ENCODE assay signal across 11 cellular contexts in the genomic region with DNA sequence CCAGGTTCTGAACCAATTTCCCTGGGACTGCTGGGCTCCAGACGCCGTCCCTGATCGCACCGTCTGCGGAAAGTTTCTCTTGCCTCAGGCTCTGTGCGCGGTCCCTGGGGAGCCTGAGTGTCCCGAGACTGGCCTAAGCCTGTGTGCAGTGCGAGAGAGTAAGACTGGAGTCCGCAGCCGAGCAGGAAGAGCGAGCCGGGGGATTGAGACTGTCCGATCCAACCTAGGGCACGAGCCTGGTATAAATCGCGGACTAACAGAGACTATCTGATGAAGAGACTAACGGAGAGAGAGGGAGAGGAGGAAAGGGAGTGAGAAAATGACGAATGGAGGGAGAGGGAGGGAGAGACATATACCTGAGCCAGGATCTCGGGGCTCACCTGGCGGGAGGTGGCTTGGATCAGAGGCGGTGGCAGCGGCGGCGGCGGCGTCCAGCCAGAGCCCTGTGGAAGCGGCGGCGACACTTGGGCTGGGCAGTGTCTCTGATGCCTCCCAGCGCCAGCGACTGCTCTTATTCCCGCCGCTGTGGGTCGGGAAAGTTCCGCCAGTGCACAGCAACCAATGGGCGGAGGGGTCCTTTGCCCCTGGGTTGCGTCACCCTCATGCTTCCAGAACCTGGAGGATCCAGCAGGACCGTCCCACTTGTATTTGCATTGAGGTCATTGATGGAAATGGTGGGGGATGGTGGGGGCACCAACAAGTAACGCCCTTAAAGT. TPM values are rescaled to one million over a fixed set of nuclear protein-coding genes. Genes with fewer than 3 reads are reported as not detected.
DNase-seq lines count a peak whose midpoint lies in the region; ATAC-seq, FAIRE-seq and TF ChIP-seq lines count a peak whose summit lies in the region.
"Had no signal": no experiment of that assay in that cellular context is flagged by ENCODE, and none has a peak within 500 bp of the region (broad histone marks: within the 10 kb centered on the region; RNA-seq: fewer than 3 reads in every experiment).

A gene with protein sequence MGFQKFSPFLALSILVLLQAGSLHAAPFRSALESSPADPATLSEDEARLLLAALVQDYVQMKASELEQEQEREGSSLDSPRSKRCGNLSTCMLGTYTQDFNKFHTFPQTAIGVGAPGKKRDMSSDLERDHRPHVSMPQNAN (minus strand): TSS at position 487 of the 716 bp plus-strand sequence. CDS start 1,159 bp downstream, outside the sequence.

- TF ChIP-seq POLR2A in A549 (IDR thresholded peaks at IDR 0.05; ENCODE audit: low read length), result no peak

- FAIRE-seq in A549 (lab: Jason Lieb, UNC), result no peak

- BruUV-seq in Caco-2 (replicated peaks; lab: Mats Ljungman, UMichigan), result no TSS peak

- peak within 1 kb of the TSS; percentile 53 for H3K4me2 ChIP-seq in A549

- POLR2A ChIA-PET in A549 (lab: Yijun Ruan, JAX), result no interaction called here
- POLR2A ChIA-PET in Caco-2 (lab: Charles Lee), result no interaction called here

- H3K4me1 Mint-ChIP-seq in Caco-2 (ENCODE audit: low read depth, unreplicated experiment), result no peaks in the 10 kb centered on the region
- peaks cover 32% of the 10 kb centered on the region for H3K4me1 Mint-ChIP-seq in activated naive CD8-positive, alpha-beta T cell (ENCODE audit: low read depth)

- no peak within 1 kb of the TSS for H3K27ac Mint-ChIP-seq in Caco-2 (ENCODE audit: unreplicated experiment)
- no peak within 1 kb of the TSS for H3K27ac Mint-ChIP-seq in activated naive CD8-positive, alpha-beta T cell

- peaks cover 1% of the 10 kb centered on the region for H3K27me3 ChIP-seq in Caco-2 (replicated peaks; ENCODE audit: control insufficient read depth, insufficient read depth, low read length)
- H3K27me3 ChIP-seq in ascending aorta, result peaks cover 10% of the 10 kb centered on the region

- no peak for DNase-seq in A549 (ENCODE audit: low read depth in 1 of 2, low spot score in 1 of 2)
- DNase-seq in Caco-2, result no peak
- DNase-seq in left lobe of liver (ENCODE audit: low spot score), result no peak
- DNase-seq in HCEC 1CT, result no peak
- no peak for DNase-seq in ascending aorta (ENCODE audit: low spot score in 2 of 2)
- DNase-seq: NCI-H1105 treated with DMSO at 0.1 percent for 48 hours had no signal

- H3K4me3 ChIP-seq in A549 (no peak within 1 kb of the TSS), Caco-2 (ENCODE audit: low read depth, low read length) (no peak within 1 kb of the TSS), ascending aorta (peak within 1 kb of the TSS in 1 of 2 donors; percentile 51)

- peak within 1 kb of the TSS; percentile 47 for H3K4me3 Mint-ChIP-seq in Caco-2 (ENCODE audit: unreplicated experiment)
- peak within 1 kb of the TSS; percentile 82 for H3K4me3 Mint-ChIP-seq in activated naive CD8-positive, alpha-beta T cell

- H3K27me3 Mint-ChIP-seq in Caco-2 (ENCODE audit: insufficient read depth, unreplicated experiment), result peaks cover 24% of the 10 kb centered on the region
- peaks cover 42% of the 10 kb centered on the region for H3K27me3 Mint-ChIP-seq in activated naive CD8-positive, alpha-beta T cell

- 0 out of 3 replicates have a peak, but pooled peaks cover 7% of the 10 kb centered on the region for H3K4me1 ChIP-seq in A549
- H3K4me1 ChIP-seq in Caco-2, result no peaks in the 10 kb centered on the region
- peaks cover 0 to 19% of the 10 kb centered on the region in 2 donors for H3K4me1 ChIP-seq in ascending aorta

- no peak for TF ChIP-seq RAD21 in A549 (conservative IDR thresholded peaks at IDR 0.05 in 1 of 2, IDR thresholded peaks at IDR 0.05 in 1 of 2)

- H3K36me3 ChIP-seq in Caco-2 (ENCODE audit: control insufficient read depth, insufficient read depth, low read length) (no peaks in the 10 kb centered on the region), ascending aorta (no peaks in the 10 kb centered on the region)

- H3K9me3 Mint-ChIP-seq in Caco-2 (ENCODE audit: unreplicated experiment), result no peaks in the 10 kb centered on the region
- no peaks in the 10 kb centered on the region for H3K9me3 Mint-ChIP-seq in activated naive CD8-positive, alpha-beta T cell (ENCODE audit: low read depth)

- no peaks in the 10 kb centered on the region for H3K36me3 Mint-ChIP-seq in Caco-2 (ENCODE audit: insufficient read depth, unreplicated experiment)
- H3K36me3 Mint-ChIP-seq in activated naive CD8-positive, alpha-beta T cell, result no peaks in the 10 kb centered on the region

- ATAC-seq in A549, result no peak
- ATAC-seq in left lobe of liver, result peak; percentile 48
- no peak for ATAC-seq in GM21737 (IDR thresholded peaks at IDR 0.05; ENCODE audit: unreplicated experiment)
- ATAC-seq in GM18868 (IDR thresholded peaks at IDR 0.05; ENCODE audit: unreplicated experiment), result no peak

- no peak within 1 kb of the TSS for H3K27ac ChIP-seq in A549
- H3K27ac ChIP-seq in ascending aorta, result no peak within 1 kb of the TSS

- WGBS in A549 (ENCODE audit: missing lambda C conversion rate), result 17% methylated on average over 39 of the region's 40 CpGs

- TF ChIP-seq EP300 in A549 (IDR thresholded peaks at IDR 0.05), result no peak

- intact Hi-C loops in Caco-2 (cut with micrococcal nuclease; ENCODE audit: unreplicated experiment) (loop anchor here (10.0 kb wide), 1 partner anchor 233 kb away; no protein-coding TSS in a partner anchor), ascending aorta (cut with DNase I) (no loop called here)

- no peaks in the 10 kb centered on the region for H3K9me3 ChIP-seq in A549
- H3K9me3 ChIP-seq in Caco-2, result no peaks in the 10 kb centered on the region
- no peaks in the 10 kb centered on the region for H3K9me3 ChIP-seq in ascending aorta

- CTCF ChIA-PET in A549 (lab: Yijun Ruan, JAX), result interaction anchor here (0.7 kb wide), 1 partner anchor 34 kb away, joined by 4 read pairs; no protein-coding TSS in a partner anchor
- CTCF ChIA-PET in Caco-2 (lab: Charles Lee), result no interaction called here

- no peak for TF ChIP-seq CTCF in A549 (IDR thresholded peaks at IDR 0.05)
- TF ChIP-seq CTCF in Caco-2 (IDR thresholded peaks at IDR 0.05; ENCODE audit: insufficient read depth in 1 of 2, low read depth in 1 of 2, low read length in 1 of 2, severe bottlenecking in 1 of 2, unreplicated experiment in 1 of 2), result no peak
- no peak for TF ChIP-seq CTCF in ascending aorta (IDR thresholded peaks at IDR 0.05)

TF ChIP-seq in A549, 52 proteins besides CTCF, POLR2A, EP300 and RAD21:
- no peak for TF ChIP-seq POLR2AphosphoS2 (conservative IDR thresholded peaks at IDR 0.05; ENCODE audit: low read length)
- TF ChIP-seq CHD4 (IDR thresholded peaks at IDR 0.05; ENCODE audit: borderline replicate concordance), result no peak
- no peak for TF ChIP-seq MAFK (IDR thresholded peaks at IDR 0.05; ENCODE audit: partially characterized antibody)
- no peak for TF ChIP-seq CEBPB (IDR thresholded peaks at IDR 0.05)
- no peak for TF ChIP-seq MYC (IDR thresholded peaks at IDR 0.05; ENCODE audit: borderline replicate concordance, low read length)
- no peak for TF ChIP-seq HES2 (IDR thresholded peaks at IDR 0.05)
- no peak for TF ChIP-seq NFE2L2 (conservative IDR thresholded peaks at IDR 0.05; ENCODE audit: low read length)
- no peak for TF ChIP-seq NR3C1 (IDR thresholded peaks at IDR 0.05)
- TF ChIP-seq ELK1 (IDR thresholded peaks at IDR 0.05; ENCODE audit: low read depth, low read length), result no peak
- TF ChIP-seq, protein P1, sequence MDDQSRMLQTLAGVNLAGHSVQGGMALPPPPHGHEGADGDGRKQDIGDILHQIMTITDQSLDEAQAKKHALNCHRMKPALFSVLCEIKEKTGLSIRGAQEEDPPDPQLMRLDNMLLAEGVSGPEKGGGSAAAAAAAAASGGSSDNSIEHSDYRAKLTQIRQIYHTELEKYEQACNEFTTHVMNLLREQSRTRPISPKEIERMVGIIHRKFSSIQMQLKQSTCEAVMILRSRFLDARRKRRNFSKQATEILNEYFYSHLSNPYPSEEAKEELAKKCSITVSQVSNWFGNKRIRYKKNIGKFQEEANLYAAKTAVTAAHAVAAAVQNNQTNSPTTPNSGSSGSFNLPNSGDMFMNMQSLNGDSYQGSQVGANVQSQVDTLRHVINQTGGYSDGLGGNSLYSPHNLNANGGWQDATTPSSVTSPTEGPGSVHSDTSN (IDR thresholded peaks at IDR 0.05), result no peak
- no peak for TF ChIP-seq RCOR1 (IDR thresholded peaks at IDR 0.05; ENCODE audit: low read depth, low read length)
TF ChIP-seq in A549: peak in this region for 0.

RNA-seq across cellular contexts. Expression of the gene that starts here (rescaled TPM):
- polyA plus RNA-seq in A549 (2011; rRNA removed) (0.08 TPM in 1 of 2 replicates, not detected in the other), A549 (2017; fragmentation: RNase III; extraction: RNeasy Plus Mini Kit Qiagen cat#74134 plus additional on column Dnase treatment) (not detected in 3 replicates)
- polyA plus RNA-seq in A549 (2012; cell fraction: cytosol; rRNA removed), result not detected in 2 replicates
- not detected in 2 replicates for polyA plus RNA-seq in A549 (2012; cell fraction: nucleus; rRNA removed)
- polyA minus RNA-seq in A549 (2011; rRNA and poly(A)+ RNA removed), result not detected in 2 replicates
- total RNA-seq in Caco-2 (2022) (not detected in 2 replicates), left lobe of liver (0.73 TPM), ascending aorta (not detected)
- total RNA-seq: myocyte, SK-MEL-5 had no signal

Comparison
In these comparisons a context has a peak if more than half of its experiments do, and no peak if none do; other contexts are left out.
1. Peak in ATAC-seq in left lobe of liver; RNA of the gene not detected or under 1 TPM.